In the genomic region with DNA sequence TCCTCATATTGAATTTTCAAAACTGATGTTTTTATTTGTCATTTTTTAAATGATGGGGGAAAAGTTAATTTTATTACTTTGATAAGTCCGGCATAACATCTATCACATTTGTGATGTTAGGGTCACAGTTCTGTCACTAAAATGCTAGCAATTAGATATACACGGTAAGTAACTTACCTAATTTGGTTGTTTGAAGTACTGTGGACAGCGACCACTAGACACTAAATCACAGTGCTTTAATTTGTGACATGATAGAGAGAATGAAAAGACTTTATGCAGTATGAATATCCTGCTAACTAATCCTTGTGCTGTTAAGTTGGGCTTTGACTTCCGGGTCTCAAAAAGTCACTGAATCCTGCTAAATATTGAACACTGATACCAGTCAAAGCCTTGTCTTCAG, we compare ENCODE assay signal across 11 cellular contexts.
"Had no signal": no experiment of that assay in that cellular context is flagged by ENCODE, and none has a peak within 500 bp of the region (broad histone marks: within the 10 kb centered on the region; RNA-seq: fewer than 3 reads in every experiment).

No MANE protein-coding gene starts in this region.

- FAIRE-seq: H1, H54, HTR-8/SVneo had no signal

- H3K4me2 ChIP-seq: KMS-11 had no signal

- H3K4me3 ChIP-seq: GM23248 had no signal

- H3K9ac ChIP-seq: GM23248, KMS-11 had no signal

- H3K27ac ChIP-seq: GM23248, KMS-11 had no signal

- H2AFZ ChIP-seq: GM23248 had no signal

- DNase-seq: GM23248, H9, HCEC 1CT, HFFc6, IMR-90, Karpas-422, KBM-7 had no signal
